7 cellular contexts compared by ENCODE assay signal in genomic region chr10:112372182-112372810, GRCh38. TPM values are rescaled to one million over a fixed set of nuclear protein-coding genes. Genes with fewer than 3 reads are reported as not detected.
DNase-seq lines count a peak whose midpoint lies in the region; ATAC-seq and TF ChIP-seq lines count a peak whose summit lies in the region.
"Not testable (repeated sequence)": the region's sequence is repeated elsewhere in the genome, so short reads cannot be mapped to it uniquely, and the experiment has no call there.
"Had no signal": no experiment of that assay in that cellular context is flagged by ENCODE, and none has a peak within 500 bp of the region (broad histone marks: within the 10 kb centered on the region; RNA-seq: fewer than 3 reads in every experiment).

No MANE protein-coding gene starts in this region.

- not testable (repeated sequence) for TF ChIP-seq CTCF in CD8-positive, alpha-beta T cell (IDR thresholded peaks at IDR 0.05); activated CD8-positive, alpha-beta T cell treated with anti-CD3 and anti-CD28 coated beads for 36 hours (IDR thresholded peaks at IDR 0.05); colonic mucosa (IDR thresholded peaks at IDR 0.05); hepatocyte (IDR thresholded peaks at IDR 0.05; ENCODE audit: poor library complexity)

- not testable (repeated sequence) for H3K79me2 ChIP-seq in hepatocyte

- not testable (repeated sequence) for H3K4me3 ChIP-seq in CD8-positive, alpha-beta T cell (ENCODE audit: low read depth, low read length); colonic mucosa; hepatocyte

- POLR2A ChIA-PET in CD8-positive, alpha-beta T cell (lab: Charles Lee) = interaction anchor here (1.1 to 2.1 kb wide), 2 partner anchors 17 to 74 kb away, joined by 3 to 5 read pairs; partner anchors contain the start of genes VTI1A and ZDHHC6
- POLR2A ChIA-PET in activated CD8-positive, alpha-beta T cell treated with anti-CD3 and anti-CD28 coated beads for 36 hours (lab: Charles Lee) = interaction anchor here (1.2 kb wide), 1 partner anchor 11 kb away, joined by 4 read pairs; no protein-coding TSS in a partner anchor

- peaks cover 29% of the 10 kb centered on the region for H3K4me1 ChIP-seq in CD8-positive, alpha-beta T cell (ENCODE audit: insufficient read depth, low read length)
- not testable (repeated sequence) for H3K4me1 ChIP-seq in colonic mucosa
- peaks cover 19% of the 10 kb centered on the region for H3K4me1 ChIP-seq in hepatocyte (ENCODE audit: insufficient read depth)

- not testable (repeated sequence) for H3K27me3 ChIP-seq in CD8-positive, alpha-beta T cell (ENCODE audit: insufficient read depth, low read length); colonic mucosa; hepatocyte

- H3K9me2 ChIP-seq in hepatocyte (replicated peaks; ENCODE audit: insufficient read depth) = not testable (repeated sequence)

- H2AFZ ChIP-seq in hepatocyte = not testable (repeated sequence)

- H3K4me1 Mint-ChIP-seq in CD8-positive, alpha-beta T cell (ENCODE audit: low read depth) = peaks cover 64% of the 10 kb centered on the region
- H3K4me1 Mint-ChIP-seq in activated CD8-positive, alpha-beta T cell treated with anti-CD3 and anti-CD28 coated beads for 36 hours (ENCODE audit: low read depth) = peaks cover 41% of the 10 kb centered on the region
- H3K4me1 Mint-ChIP-seq in activated naive CD8-positive, alpha-beta T cell treated with anti-CD3 and anti-CD28 coated beads for 36 hours = peaks cover 40% of the 10 kb centered on the region

- H3K4me2 ChIP-seq in hepatocyte = not testable (repeated sequence)

- H4K20me1 ChIP-seq in hepatocyte (ENCODE audit: insufficient read depth, poor library complexity, severe bottlenecking) = not testable (repeated sequence)

- not testable (repeated sequence) for H3K9me3 ChIP-seq in CD8-positive, alpha-beta T cell (ENCODE audit: low read length); colonic mucosa; hepatocyte (ENCODE audit: low read depth)

- H3K36me3 ChIP-seq in CD8-positive, alpha-beta T cell (ENCODE audit: insufficient read depth, low read length); colonic mucosa; hepatocyte (replicated peaks; ENCODE audit: insufficient read depth, low read depth): not testable (repeated sequence)

- not testable (repeated sequence) for H3K9me3 Mint-ChIP-seq in CD8-positive, alpha-beta T cell; activated naive CD8-positive, alpha-beta T cell treated with anti-CD3 and anti-CD28 coated beads for 36 hours
- peaks cover 11% of the 10 kb centered on the region for H3K9me3 Mint-ChIP-seq in activated CD8-positive, alpha-beta T cell treated with anti-CD3 and anti-CD28 coated beads for 36 hours

- not testable (repeated sequence) for ATAC-seq in CD8-positive, alpha-beta T cell; activated CD8-positive, alpha-beta T cell treated with anti-CD3 and anti-CD28 coated beads for 36 hours

- WGBS in hepatocyte (ENCODE audit: low lambda C conversion rate, missing lambda C conversion rate) = 90% methylated on average over 11 of the region's 11 CpGs

- intact Hi-C loops in CD8-positive, alpha-beta T cell (cut with DNase I, micrococcal nuclease); activated CD8-positive, alpha-beta T cell treated with anti-CD3 and anti-CD28 coated beads for 36 hours (cut with micrococcal nuclease); colonic mucosa (cut with DNase I): not testable (repeated sequence)

- not testable (repeated sequence) for H3K9ac ChIP-seq in colonic mucosa (ENCODE audit: low read depth in 2 of 2, low read length in 2 of 2)

- DNase-seq in CD8-positive, alpha-beta T cell = peak in 1 of 7 experiments; percentile 52
- peak; percentile 47 for DNase-seq in activated CD8-positive, alpha-beta T cell treated with anti-CD3 and anti-CD28 coated beads for 36 hours
- not testable (repeated sequence) for DNase-seq in activated naive CD8-positive, alpha-beta T cell treated with anti-CD3 and anti-CD28 coated beads for 36 hours; hepatocyte (ENCODE audit: low spot score)
- DNase-seq in colonic mucosa (peak; percentile 19), mesenteric fat pad (ENCODE audit: low spot score) (peak; percentile 45)

- H3K27me3 Mint-ChIP-seq in CD8-positive, alpha-beta T cell (ENCODE audit: low read depth); activated CD8-positive, alpha-beta T cell treated with anti-CD3 and anti-CD28 coated beads for 36 hours; activated naive CD8-positive, alpha-beta T cell treated with anti-CD3 and anti-CD28 coated beads for 36 hours: not testable (repeated sequence)

- peaks cover 13% of the 10 kb centered on the region for H3K36me3 Mint-ChIP-seq in CD8-positive, alpha-beta T cell
- not testable (repeated sequence) for H3K36me3 Mint-ChIP-seq in activated CD8-positive, alpha-beta T cell treated with anti-CD3 and anti-CD28 coated beads for 36 hours (ENCODE audit: low read depth); activated naive CD8-positive, alpha-beta T cell treated with anti-CD3 and anti-CD28 coated beads for 36 hours

- peak overlapping the region; percentile 75 for H3K27ac Mint-ChIP-seq in CD8-positive, alpha-beta T cell
- not testable (repeated sequence) for H3K27ac Mint-ChIP-seq in activated CD8-positive, alpha-beta T cell treated with anti-CD3 and anti-CD28 coated beads for 36 hours
- peak overlapping the region; percentile 34 for H3K27ac Mint-ChIP-seq in activated naive CD8-positive, alpha-beta T cell treated with anti-CD3 and anti-CD28 coated beads for 36 hours

- H3K27ac ChIP-seq in CD8-positive, alpha-beta T cell (ENCODE audit: low read depth, low read length); colonic mucosa: not testable (repeated sequence)
- H3K27ac ChIP-seq in hepatocyte = peak overlapping the region; percentile 6

- peak overlapping the region; percentile 49 for H3K4me3 Mint-ChIP-seq in CD8-positive, alpha-beta T cell
- peak overlapping the region; percentile 41 for H3K4me3 Mint-ChIP-seq in activated CD8-positive, alpha-beta T cell treated with anti-CD3 and anti-CD28 coated beads for 36 hours
- H3K4me3 Mint-ChIP-seq in activated naive CD8-positive, alpha-beta T cell treated with anti-CD3 and anti-CD28 coated beads for 36 hours = peak overlapping the region; percentile 10

- CTCF ChIA-PET in CD8-positive, alpha-beta T cell (lab: Charles Lee); activated CD8-positive, alpha-beta T cell treated with anti-CD3 and anti-CD28 coated beads for 36 hours (lab: Charles Lee): not testable (repeated sequence)

RNA-seq across cellular contexts. Expression of gene ACSL5, which starts 1.6 kb away (rescaled TPM):
- 10 to 100 TPM in 1 of 2 experiments, 1 to 10 TPM in 1; 9.0 to 11.6 TPM for total RNA-seq in CD8-positive, alpha-beta T cell
- 10 to 100 TPM; 33.7 to 34.1 TPM for total RNA-seq in activated CD8-positive, alpha-beta T cell treated with anti-CD3 and anti-CD28 coated beads for 36 hours
- 10 to 100 TPM; 50.3 to 54.3 TPM for total RNA-seq in activated naive CD8-positive, alpha-beta T cell treated with anti-CD3 and anti-CD28 coated beads for 36 hours
- total RNA-seq in colonic mucosa (100 to 1,000 TPM; 208 to 218 TPM), hepatocyte (40.2 and 43.1 TPM in 2 replicates), mesenteric fat pad (41.9 TPM)
- polyA plus RNA-seq in hepatocyte = 22.2 and 22.7 TPM in 2 replicates
- total RNA-seq: H1 had no signal
- polyA plus RNA-seq: H1 had no signal
